ENCODE assay signal across 32 cellular contexts in genomic region chr16:2508722-2509400, GRCh38. TPM values are rescaled to one million over a fixed set of nuclear protein-coding genes. Genes with fewer than 3 reads are reported as not detected.
"Had no signal": no experiment of that assay in that cellular context is flagged by ENCODE, and none has a peak within 500 bp of the region (broad histone marks: within the 10 kb centered on the region; RNA-seq: fewer than 3 reads in every experiment).

No MANE protein-coding gene starts in this region.

- FAIRE-seq: endothelial cell of umbilical vein, frontal cortex had no signal

- H3K27ac ChIP-seq: esophagus muscularis mucosa, hepatocyte, VCaP had no signal

- H3K9me3 Mint-ChIP-seq: activated CD4-positive, alpha-beta T cell treated with anti-CD3 and anti-CD28 coated beads, Interleukin-2, amount 10 ng/mL, durations not matched to agents 7 days and 5 days; activated CD8-positive, alpha-beta T cell treated with anti-CD3 and anti-CD28 coated beads for 36 hours; activated naive CD4-positive, alpha-beta T cell treated with anti-CD3 and anti-CD28 coated beads, Interleukin-2, amount 50 U/mL, for 72 hours; brain; immature natural killer cell; mesothelial cell of epicardium; natural killer cell treated with Interleukin-12 subunit alpha and Interleukin-12 subunit beta and Interleukin-15 and Interleukin-18, amount 100 ng/mL, for 72 hours; T-helper 2 cell treated with Interferon-gamma antibody and Interleukin-4, amounts not matched to agents 5 μg/mL and 100 μg/mL, for 36 hours had no signal

- ATAC-seq: activated CD8-positive, alpha-beta T cell treated with anti-CD3 and anti-CD28 coated beads for 36 hours; activated naive CD4-positive, alpha-beta T cell treated with anti-CD3 and anti-CD28 coated beads, Interleukin-2, amount 50 U/mL, for 72 hours; left lung; natural killer cell treated with Interleukin-12 subunit alpha and Interleukin-12 subunit beta and Interleukin-15 and Interleukin-18, amount 100 ng/mL, for 72 hours had no signal

- H3K9me3 ChIP-seq: esophagus muscularis mucosa, left lung, sigmoid colon, upper lobe of left lung had no signal

- H3K27me3 Mint-ChIP-seq: activated CD4-positive, alpha-beta T cell treated with anti-CD3 and anti-CD28 coated beads, Interleukin-2, amount 10 ng/mL, durations not matched to agents 7 days and 5 days; activated CD8-positive, alpha-beta T cell treated with anti-CD3 and anti-CD28 coated beads for 36 hours; brain; natural killer cell treated with Interleukin-12 subunit alpha and Interleukin-12 subunit beta and Interleukin-15 and Interleukin-18, amount 100 ng/mL, for 72 hours had no signal

- H2AFZ ChIP-seq: hepatocyte had no signal

- H3K36me3 ChIP-seq: left lung, sigmoid colon, upper lobe of left lung had no signal

- H3K27me3 ChIP-seq: esophagus muscularis mucosa, hepatocyte, left lung, sigmoid colon, upper lobe of left lung had no signal

- H3K36me3 Mint-ChIP-seq: activated naive CD4-positive, alpha-beta T cell treated with anti-CD3 and anti-CD28 coated beads, Interleukin-2, amount 50 U/mL, for 72 hours; brain; immature natural killer cell; mesothelial cell of epicardium; natural killer cell treated with Interleukin-12 subunit alpha and Interleukin-12 subunit beta and Interleukin-15 and Interleukin-18, amount 100 ng/mL, for 72 hours had no signal

- H3K4me3 Mint-ChIP-seq: activated CD4-positive, alpha-beta T cell treated with anti-CD3 and anti-CD28 coated beads, Interleukin-2, amount 10 ng/mL, durations not matched to agents 7 days and 5 days; activated CD8-positive, alpha-beta T cell treated with anti-CD3 and anti-CD28 coated beads for 36 hours; brain; immature natural killer cell; mesothelial cell of epicardium; T-helper 2 cell treated with Interferon-gamma antibody and Interleukin-4, amounts not matched to agents 5 μg/mL and 100 μg/mL, for 36 hours had no signal

- H3K4me2 ChIP-seq: hepatocyte, smooth muscle cell had no signal

- H3K4me3 ChIP-seq: esophagus muscularis mucosa, hepatocyte, left lung, lung, sigmoid colon, smooth muscle cell, upper lobe of left lung had no signal

- DNase-seq: activated CD4-positive, alpha-beta T cell treated with anti-CD3 and anti-CD28 coated beads, Interleukin-2, amount 10 ng/mL, durations not matched to agents 7 days and 5 days; activated CD4-positive, CD25-positive, alpha-beta regulatory T cell treated with anti-CD3 and anti-CD28 coated beads, Interleukin-2, amount 50 U/mL, for 72 hours; activated CD8-positive, alpha-beta T cell treated with anti-CD3 and anti-CD28 coated beads for 36 hours; activated gamma-delta T cell treated with Interleukin-2 at 50 U/mL for 16 hours; dermis blood vessel endothelial cell; effector memory CD4-positive, alpha-beta T cell; glutamatergic neuron; immature natural killer cell; kidney glomerular epithelial cell; sigmoid colon; stimulated activated CD4-positive, alpha-beta T cell treated with anti-CD3 and anti-CD28 coated beads, Interleukin-2, amount 100 ng/mL, for 48 hours; stimulated activated CD8-positive, alpha-beta memory T cell treated with anti-CD3 and anti-CD28 coated beads, Interleukin-4, amount 100 ng/mL, for 48 hours; stimulated activated naive CD4-positive, alpha-beta T cell treated with Interleukin-2 at 50 U/mL for 16 hours had no signal

- H3K27ac Mint-ChIP-seq: activated CD4-positive, alpha-beta T cell treated with anti-CD3 and anti-CD28 coated beads, Interleukin-2, amount 10 ng/mL, durations not matched to agents 7 days and 5 days; activated CD8-positive, alpha-beta T cell treated with anti-CD3 and anti-CD28 coated beads for 36 hours; mesothelial cell of epicardium; T-helper 2 cell treated with Interferon-gamma antibody and Interleukin-4, amounts not matched to agents 5 μg/mL and 100 μg/mL, for 36 hours had no signal

RNA-seq across cellular contexts. Expression of gene CEMP1, which starts 22.3 kb away (rescaled TPM):
- total RNA-seq: activated CD8-positive, alpha-beta T cell treated with anti-CD3 and anti-CD28 coated beads for 36 hours; aorta; dermis blood vessel endothelial cell; endothelial cell of umbilical vein; esophagus muscularis mucosa; hepatocyte; natural killer cell treated with Interleukin-12 subunit alpha and Interleukin-12 subunit beta and Interleukin-15 and Interleukin-18, amount 100 ng/mL, for 72 hours; omental fat pad; posterior vena cava; renal cortical epithelial cell; sigmoid colon; smooth muscle cell; subcutaneous adipose tissue had no signal
- polyA plus RNA-seq: endothelial cell of umbilical vein had no signal
